ENCODE assay signal across 1 cellular context in genomic region chr1:203136409-203137042, GRCh38.
TF ChIP-seq lines count a peak whose summit lies in the region.

No MANE protein-coding gene starts in this region.

TF ChIP-seq in GM23338, 12 proteins besides CTCF, POLR2A, EP300 and RAD21 (continued from another document):
- TF ChIP-seq ZNF462 (CRISPR knock-in tag; IDR thresholded peaks at IDR 0.05) = no peak
